15 cellular contexts compared by ENCODE assay signal in the genomic region with DNA sequence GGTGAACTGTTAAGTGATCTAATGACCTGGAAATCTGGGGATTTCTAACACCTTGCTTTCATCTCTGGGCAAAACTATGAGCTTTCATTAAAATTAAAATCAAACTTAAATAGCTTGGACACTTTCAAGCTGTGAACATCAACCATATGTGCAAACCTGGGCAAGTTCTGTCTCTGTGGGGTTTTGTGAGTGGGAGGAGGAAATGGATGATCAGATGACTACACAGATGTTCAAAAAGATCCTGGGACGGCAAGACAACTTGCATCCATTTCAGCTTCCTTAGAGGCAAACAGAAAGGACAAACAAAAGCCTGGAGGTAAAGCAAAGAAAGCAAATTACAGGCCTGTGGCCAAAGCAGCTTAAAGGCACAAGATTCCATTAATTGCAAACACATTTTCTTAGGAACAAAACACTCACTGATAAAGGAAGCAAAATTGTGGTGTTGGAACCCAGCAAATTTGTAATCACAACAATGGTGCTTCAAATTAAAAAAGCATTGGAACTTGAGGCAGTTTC.
DNase-seq lines count a peak whose midpoint lies in the region; ATAC-seq, FAIRE-seq and TF ChIP-seq lines count a peak whose summit lies in the region.
"Had no signal": no experiment of that assay in that cellular context is flagged by ENCODE, and none has a peak within 500 bp of the region (broad histone marks: within the 10 kb centered on the region; RNA-seq: fewer than 3 reads in every experiment).

No MANE protein-coding gene starts in this region.

- H3K27ac ChIP-seq in A549 = no peak overlapping the region
- no peak overlapping the region for H3K27ac ChIP-seq in spleen
- H3K27ac ChIP-seq in right lobe of liver = no peak overlapping the region
- H3K27ac ChIP-seq: BLaER1, RWPE1 had no signal

- no peak for FAIRE-seq in A549 (lab: Jason Lieb, UNC)

- no peak for TF ChIP-seq RAD21 in A549 (conservative IDR thresholded peaks at IDR 0.05 in 1 of 2, IDR thresholded peaks at IDR 0.05 in 1 of 2)

- no peak for DNase-seq in A549 (ENCODE audit: low read depth in 1 of 2, low spot score in 1 of 2)
- DNase-seq in LHCN-M2 (ENCODE audit: low read depth) = peak; percentile 3
- DNase-seq in inferior parietal cortex (ENCODE audit: extremely low spot score) = peak; percentile 43
- no peak for DNase-seq in spleen
- DNase-seq in C1 segment of cervical spinal cord (lab: John Stamatoyannopoulos, UW) = no peak
- no peak for DNase-seq in T-helper 2 cell
- no peak for DNase-seq in right lobe of liver
- DNase-seq: H7, NCI-H1048, NCI-H1694, NCI-H345, NCI-H526 treated with DMSO at 0.1 percent for 48 hours had no signal

- TF ChIP-seq CTCF in A549 (IDR thresholded peaks at IDR 0.05) (no peak), spleen (IDR thresholded peaks at IDR 0.05 in 8 of 11, conservative IDR thresholded peaks at IDR 0.05 in 3 of 11) (no peak), right lobe of liver (IDR thresholded peaks at IDR 0.05) (no peak)

- POLR2A ChIA-PET in A549 (lab: Yijun Ruan, JAX) = no interaction called here

- no peak overlapping the region for H3K4me3 ChIP-seq in A549
- H3K4me3 ChIP-seq in neuron (ENCODE audit: low read length) = no peak overlapping the region
- no peak overlapping the region for H3K4me3 ChIP-seq in spleen
- H3K4me3 ChIP-seq in right lobe of liver = no peak overlapping the region
- H3K4me3 ChIP-seq: BLaER1 had no signal

- peak overlapping the region; percentile 6 for H2AFZ ChIP-seq in neuron (ENCODE audit: low read depth, low read length)

- H3K36me3 ChIP-seq in neuron (ENCODE audit: insufficient read depth, low read length) (no peaks in the 10 kb centered on the region), spleen (no peaks in the 10 kb centered on the region), right lobe of liver (no peaks in the 10 kb centered on the region)
- H3K36me3 ChIP-seq: BLaER1 had no signal

- TF ChIP-seq EP300 in A549 (IDR thresholded peaks at IDR 0.05) = no peak

- H3K27me3 ChIP-seq in neuron (ENCODE audit: insufficient read depth, low read length) (no peaks in the 10 kb centered on the region), spleen (replicated peaks in 1 of 7) (no peaks in the 10 kb centered on the region), right lobe of liver (no peaks in the 10 kb centered on the region)
- H3K27me3 ChIP-seq: BLaER1 had no signal

- 8% methylated on average over 1 of the region's 1 CpG for WGBS in A549 (ENCODE audit: missing lambda C conversion rate)
- WGBS in spleen, 5 donors = 10 to 26% (median 14%) methylated on average over 1 of the region's 1 CpG
- 0% methylated on average over 1 of the region's 1 CpG for WGBS in right lobe of liver (ENCODE audit: insufficient coverage, low coverage, low lambda C conversion rate, missing lambda C conversion rate)

- H3K9me3 ChIP-seq in A549 (no peaks in the 10 kb centered on the region), neuron (ENCODE audit: low read length) (no peaks in the 10 kb centered on the region), spleen (no peaks in the 10 kb centered on the region), right lobe of liver (no peaks in the 10 kb centered on the region)
- H3K9me3 ChIP-seq: BLaER1 had no signal

- CTCF ChIA-PET in A549 (lab: Yijun Ruan, JAX) = interaction anchor here (0.9 kb wide), 1 partner anchor 96 kb away, joined by 3 read pairs; no protein-coding TSS in a partner anchor

- no peak for TF ChIP-seq POLR2A in A549 (IDR thresholded peaks at IDR 0.05; ENCODE audit: low read length)
- TF ChIP-seq POLR2A in spleen (IDR thresholded peaks at IDR 0.05) = no peak
- TF ChIP-seq POLR2A in right lobe of liver (IDR thresholded peaks at IDR 0.05) = no peak

- H3K4me1 ChIP-seq in A549 = no peaks in the 10 kb centered on the region
- peaks cover 4% of the 10 kb centered on the region for H3K4me1 ChIP-seq in neuron (ENCODE audit: insufficient read depth, low read length)
- H3K4me1 ChIP-seq in spleen = no peaks in the 10 kb centered on the region
- H3K4me1 ChIP-seq in right lobe of liver = no peaks in the 10 kb centered on the region
- H3K4me1 ChIP-seq: BLaER1 had no signal

- no peak overlapping the region for H3K4me2 ChIP-seq in A549
- H3K4me2 ChIP-seq: BLaER1 had no signal

- intact Hi-C loops in spleen (cut with DNase I; ENCODE audit: low total_unique reads) (no loop called here), right lobe of liver (cut with DNase I) (no loop called here)

- ATAC-seq in A549 = no peak
- ATAC-seq in right lobe of liver = no peak

TF ChIP-seq in A549, 52 proteins besides CTCF, POLR2A, EP300 and RAD21:
- TF ChIP-seq ZC3H11A (IDR thresholded peaks at IDR 0.05) (no peak), CBX8 (IDR thresholded peaks at IDR 0.05) (0 out of 2 replicates have a peak, but pooled peaks have one; percentile 19)

Comparison
In these comparisons a context has a peak if more than half of its experiments do, and no peak if none do; other contexts are left out.
1. DNase-seq: peak in LHCN-M2 (single experiment) and inferior parietal cortex (single experiment); none in A549 (0 of 2), spleen (single experiment), C1 segment of cervical spinal cord (0 of 14), T-helper 2 cell (0 of 5) and right lobe of liver (0 of 3).